In the genomic region with DNA sequence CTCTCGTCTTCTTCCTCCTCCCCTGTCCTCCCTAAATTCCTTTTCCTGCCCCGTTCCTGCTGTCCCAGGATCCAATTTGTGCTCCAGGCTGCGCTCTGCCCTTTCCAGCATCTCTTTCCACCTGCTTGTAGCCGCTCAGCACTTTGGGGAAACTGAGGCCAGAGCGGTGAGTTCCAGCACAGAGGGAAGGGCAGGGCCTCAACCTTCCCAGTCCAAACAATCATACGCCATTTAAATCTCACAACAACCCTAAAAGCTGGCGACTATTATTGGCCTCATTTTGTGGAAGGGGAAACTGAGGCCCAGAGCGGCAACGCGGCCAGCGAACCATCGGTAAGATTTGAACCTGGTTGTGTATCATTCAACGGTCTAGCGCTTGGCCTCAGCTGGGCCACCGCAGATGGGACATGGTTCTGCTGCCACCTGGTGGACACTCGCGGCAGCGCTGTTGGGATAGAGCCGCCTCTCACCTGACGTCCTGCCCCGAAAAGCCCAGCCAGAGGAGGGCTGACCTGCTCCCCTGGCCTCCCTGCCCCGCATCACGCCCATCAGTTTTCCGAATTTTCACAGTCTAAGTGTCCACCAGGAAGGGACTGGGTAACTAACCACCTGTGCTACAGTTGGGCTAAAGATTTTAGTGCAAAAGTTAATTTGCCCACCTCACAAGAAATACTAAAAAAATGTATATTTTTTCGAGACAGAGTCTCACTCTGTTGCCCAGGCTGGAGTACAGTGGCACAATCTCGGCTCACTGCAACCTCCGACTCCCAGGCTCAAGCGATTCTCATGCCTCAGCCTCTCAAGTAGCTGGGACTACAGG, we compare ENCODE assay signal across 9 cellular contexts. TPM values are rescaled to one million over a fixed set of nuclear protein-coding genes. Genes with fewer than 3 reads are reported as not detected.
DNase-seq lines count a peak whose midpoint lies in the region; ATAC-seq and TF ChIP-seq lines count a peak whose summit lies in the region.
"Had no signal": no experiment of that assay in that cellular context is flagged by ENCODE, and none has a peak within 500 bp of the region (broad histone marks: within the 10 kb centered on the region; RNA-seq: fewer than 3 reads in every experiment).

No MANE protein-coding gene starts in this region.

- H3K4me3 Mint-ChIP-seq in brain = peak overlapping the region in 2 of 5 experiments; percentile 1 to 33

- ATAC-seq in HG03045 (IDR thresholded peaks at IDR 0.05; ENCODE audit: unreplicated experiment) = no peak

- H3K27ac ChIP-seq in VCaP = no peak overlapping the region
- H3K27ac ChIP-seq: BLaER1 had no signal

- H3K4me1 Mint-ChIP-seq in brain = peaks cover 22% of the 10 kb centered on the region

- H3K27me3 Mint-ChIP-seq in brain = peaks cover 6% of the 10 kb centered on the region

- peak; percentile 54 to 79 (median 60) for DNase-seq in NCI-H1417 (lab: John Stamatoyannopoulos, UW)
- no peak for DNase-seq in NCI-H1417 treated with DMSO at 0.1 percent for 48 hours (lab: John Stamatoyannopoulos, UW)
- DNase-seq in NCI-H2107 treated with DMSO at 0.1 percent for 48 hours (lab: John Stamatoyannopoulos, UW; ENCODE audit: unreplicated experiment) = peak; percentile 46
- peak; percentile 85 for DNase-seq in inferior parietal cortex (ENCODE audit: extremely low spot score)
- peak; percentile 76 to 96 for DNase-seq in stimulated activated CD4-positive, alpha-beta T cell treated with anti-CD3 and anti-CD28 coated beads, Interleukin-1b, Interleukin-23, amount 100 ng/mL, for 1 hour (ENCODE audit: low read depth in 2 of 2)

- peak; percentile 99 for TF ChIP-seq CTCF in VCaP (conservative IDR thresholded peaks at IDR 0.05)
- TF ChIP-seq CTCF in brain (conservative IDR thresholded peaks at IDR 0.05) = peak; percentile 96 to 97

- peaks cover 11% of the 10 kb centered on the region for H3K36me3 Mint-ChIP-seq in brain

- peak overlapping the region in 2 of 5 experiments; percentile 56 to 67 for H3K27ac Mint-ChIP-seq in brain

- peaks cover 0 to 6% (median 5%) of the 10 kb centered on the region in 5 experiments for H3K9me3 Mint-ChIP-seq in brain

RNA-seq across cellular contexts. Expression of gene RPL18A, which starts 4.2 kb away (rescaled TPM):
- 2,732 TPM for polyA plus RNA-seq in brain (ENCODE audit: insufficient read depth, low read depth, low replicate concordance)

RNA-seq across cellular contexts. Expression of gene JAK3, which starts 7.8 kb away (rescaled TPM):
- polyA plus RNA-seq in brain (ENCODE audit: insufficient read depth, low read depth, low replicate concordance) = 0.48 TPM

RNA-seq across cellular contexts. Expression of gene SLC5A5, which starts 16.2 kb away (rescaled TPM):
- 0.42 TPM for polyA plus RNA-seq in brain (ENCODE audit: insufficient read depth, low read depth, low replicate concordance)

RNA-seq across cellular contexts. Expression of gene INSL3, which starts 34.2 kb away (rescaled TPM):
- 0.66 TPM for polyA plus RNA-seq in brain (ENCODE audit: insufficient read depth, low read depth, low replicate concordance)
